11 cellular contexts compared by ENCODE assay signal in genomic region chr15:32936283-32936918, GRCh38.
DNase-seq lines count a peak whose midpoint lies in the region; TF ChIP-seq lines count a peak whose summit lies in the region.
"Had no signal": no experiment of that assay in that cellular context is flagged by ENCODE, and none has a peak within 500 bp of the region (broad histone marks: within the 10 kb centered on the region; RNA-seq: fewer than 3 reads in every experiment).

No MANE protein-coding gene starts in this region.

- no peak overlapping the region for H2AFZ ChIP-seq in Loucy (ENCODE audit: low read length)

- no peak overlapping the region for H3K4me2 ChIP-seq in Loucy (ENCODE audit: low read depth, low read length, poor library complexity, severe bottlenecking)

- H3F3A ChIP-seq in Loucy (ENCODE audit: low read depth) = no peaks in the 10 kb centered on the region; the same call in 1 of the 2 replicates

- no peaks in the 10 kb centered on the region for H3K79me2 ChIP-seq in Loucy (ENCODE audit: insufficient read depth, low read length)

- H3K9ac ChIP-seq in Loucy (ENCODE audit: low read depth, low read length, poor library complexity, severe bottlenecking) = no peak overlapping the region

- TF ChIP-seq CTCF in Loucy (conservative IDR thresholded peaks at IDR 0.05; ENCODE audit: low read length) = peak; percentile 81
- peak in 55 of 56 donors; percentile 30 to 74 (median 57) for TF ChIP-seq CTCF in dorsolateral prefrontal cortex (IDR thresholded peaks at IDR 0.05 in 54 of 56, conservative IDR thresholded peaks at IDR 0.05 in 2 of 56; ENCODE audit: low read depth in 1 of 56, partially characterized antibody in 56 of 56)
- peak; percentile 58 for TF ChIP-seq CTCF in osteocyte (IDR thresholded peaks at IDR 0.05)

- H3K9me2 ChIP-seq in Loucy (replicated peaks; ENCODE audit: low read depth, low read length) = no peaks in the 10 kb centered on the region

- H3K27me3 ChIP-seq in Loucy (ENCODE audit: insufficient read depth, low read length, poor library complexity, severe bottlenecking) = no peaks in the 10 kb centered on the region
- no peaks in the 10 kb centered on the region for H3K27me3 ChIP-seq in dorsolateral prefrontal cortex

- H3K4me1 ChIP-seq in Loucy (ENCODE audit: insufficient read depth, low read length, poor library complexity, severe bottlenecking) = no peaks in the 10 kb centered on the region

- intact Hi-C loops in dorsolateral prefrontal cortex (cut with DNase I) (loop anchor here (5.0 kb wide), 1 partner anchor 274 kb away; no protein-coding TSS in a partner anchor), posterior vena cava (cut with DNase I) (no loop called here)

- H3K4me3 ChIP-seq in Loucy (ENCODE audit: low read length, poor library complexity, severe bottlenecking) = no peak overlapping the region
- no peak overlapping the region for H3K4me3 ChIP-seq in dorsolateral prefrontal cortex

- H3K4me1 Mint-ChIP-seq in osteocyte (ENCODE audit: unreplicated experiment) = peaks cover 10% of the 10 kb centered on the region
- H3K4me1 Mint-ChIP-seq: activated CD4-positive, alpha-beta T cell treated with anti-CD3 and anti-CD28 coated beads for 36 hours had no signal

- peaks cover 12% of the 10 kb centered on the region for H3K36me3 Mint-ChIP-seq in osteocyte (ENCODE audit: unreplicated experiment)

- H4K20me1 ChIP-seq in Loucy (ENCODE audit: insufficient read depth, low read length, poor library complexity, severe bottlenecking) = no peaks in the 10 kb centered on the region

- H3K27ac ChIP-seq in dorsolateral prefrontal cortex = no peak overlapping the region

- no peaks in the 10 kb centered on the region for H3K9me3 ChIP-seq in Loucy (ENCODE audit: insufficient read depth, low read depth, low read length)

- H3K4me3 Mint-ChIP-seq in osteocyte (ENCODE audit: unreplicated experiment) = no peak overlapping the region
- H3K4me3 Mint-ChIP-seq: activated CD4-positive, alpha-beta T cell treated with anti-CD3 and anti-CD28 coated beads for 36 hours had no signal

- H3K27ac Mint-ChIP-seq in osteocyte (ENCODE audit: unreplicated experiment) = no peak overlapping the region
- H3K27ac Mint-ChIP-seq: activated CD4-positive, alpha-beta T cell treated with anti-CD3 and anti-CD28 coated beads for 36 hours had no signal

- H3K36me3 ChIP-seq in Loucy (ENCODE audit: insufficient read depth, low read length) = no peaks in the 10 kb centered on the region

- H3K9me3 Mint-ChIP-seq in osteocyte (ENCODE audit: unreplicated experiment) = peaks cover 3% of the 10 kb centered on the region

- DNase-seq in Daoy (ENCODE audit: low read depth) = peak; percentile 18
- no peak for DNase-seq in dorsolateral prefrontal cortex
- DNase-seq in osteocyte (ENCODE audit: extremely low spot score, unreplicated experiment) = no peak
- DNase-seq in GDM1 (lab: John Stamatoyannopoulos, UW) = no peak
- DNase-seq in stimulated activated CD4-positive, alpha-beta T cell treated with anti-CD3 and anti-CD28 coated beads, Interleukin-2, amount 100 ng/mL, for 24 hours = no peak
- no peak for DNase-seq in NCI-H2227 treated with DMSO at 0.1 percent for 48 hours (lab: John Stamatoyannopoulos, UW)
- DNase-seq in posterior vena cava (ENCODE audit: low spot score) = no peak
- DNase-seq: activated CD4-positive, alpha-beta T cell treated with anti-CD3 and anti-CD28 coated beads for 36 hours; GOT3; left cardiac atrium had no signal

- no peaks in the 10 kb centered on the region for H3K27me3 Mint-ChIP-seq in osteocyte (ENCODE audit: unreplicated experiment)

Comparison
In these comparisons a context has a peak if more than half of its experiments do, and no peak if none do; other contexts are left out.
1. intact Hi-C loops: an anchor here in dorsolateral prefrontal cortex (5.0 kb wide); none called in posterior vena cava.